In genomic region chr17:41666708-41667279, GRCh38 we compare ENCODE assay signal across 8 cellular contexts. TPM values are rescaled to one million over a fixed set of nuclear protein-coding genes. Genes with fewer than 3 reads are reported as not detected.
DNase-seq lines count a peak whose midpoint lies in the region; ATAC-seq, FAIRE-seq and TF ChIP-seq lines count a peak whose summit lies in the region.

No MANE protein-coding gene starts in this region.

- peak; percentile 43 for ATAC-seq in HG03378 (IDR thresholded peaks at IDR 0.05; ENCODE audit: unreplicated experiment)
- ATAC-seq in lung (ENCODE audit: insufficient read depth, low FRiP score): peak; percentile 56

- no peaks in the 10 kb centered on the region for H3K9me3 ChIP-seq in lung (ENCODE audit: control insufficient read depth in 2 of 2, insufficient read depth in 1 of 2, low read length in 1 of 2)

- no peaks in the 10 kb centered on the region for H3K36me3 ChIP-seq in lung (ENCODE audit: control insufficient read depth in 2 of 2, insufficient read depth in 2 of 2, low read length in 2 of 2)

- peak; percentile 85 for FAIRE-seq in GM18507 (lab: Jason Lieb, UNC)

- no peak overlapping the region for H3K4me3 ChIP-seq in lung

- no peaks in the 10 kb centered on the region for H3K27me3 ChIP-seq in lung (ENCODE audit: control insufficient read depth, insufficient read depth)

- peak; percentile 99 for TF ChIP-seq CTCF in lung (IDR thresholded peaks at IDR 0.05; ENCODE audit: control extremely low read depth, extremely low read depth)

- DNase-seq in 8988T: peak; percentile 55
- DNase-seq in GM18507 (ENCODE audit: extremely low spot score, insufficient read length, low read depth): no peak
- DNase-seq in NCI-H69 (lab: John Stamatoyannopoulos, UW): peak; percentile 88
- peak; percentile 93 to 96 for DNase-seq in activated CD4-positive, alpha-beta T cell treated with anti-CD3 and anti-CD28 coated beads, Interleukin-2, amount 50 U/mL, for 48 hours
- DNase-seq in ecto neural progenitor cell (ENCODE audit: low spot score): peak; percentile 93
- peak; percentile 85 for DNase-seq in lung (ENCODE audit: low spot score)
- peak; percentile 81 to 84 (median 82) for DNase-seq in stimulated activated CD4-positive, alpha-beta T cell treated with anti-CD3 and anti-CD28 coated beads, TNF-alpha, amount 100 ng/mL, for 48 hours (ENCODE audit: low read depth in 3 of 3)

- peaks cover 0 to 7% of the 10 kb centered on the region in 2 donors for H3K4me1 ChIP-seq in lung (ENCODE audit: control insufficient read depth in 2 of 2, insufficient read depth in 2 of 2, low read length in 2 of 2)

- peak overlapping the region in 1 of 2 donors; percentile 73 for H3K27ac ChIP-seq in lung (ENCODE audit: low read depth in 1 of 2, low read length in 1 of 2)

- 1% methylated on average over 23 of the region's 23 CpGs for WGBS in lung, 2 donors

RNA-seq across cellular contexts. Expression of gene EIF1, which starts 21.9 kb away (rescaled TPM):
- 100 to 1,000 TPM; 381 to 872 TPM for total RNA-seq in lung
- 100 to 1,000 TPM; 485 to 867 TPM for polyA plus RNA-seq in lung

RNA-seq across cellular contexts. Expression of gene KRT17, which starts 42.4 kb away (rescaled TPM):
- total RNA-seq in lung: 10 to 100 TPM; 39.8 to 45.4 TPM
- 10 to 100 TPM; 27.3 to 47.2 TPM for polyA plus RNA-seq in lung

RNA-seq across cellular contexts. Expression of gene GAST, which starts 45.3 kb away (rescaled TPM):
- not detected for total RNA-seq in lung
- not detected for polyA plus RNA-seq in lung

RNA-seq across cellular contexts. Expression of gene KRT16, which starts 54.2 kb away (rescaled TPM):
- under 1 TPM in 1 of 2 donors, not detected in 1; 0.28 TPM for total RNA-seq in lung
- under 1 TPM; 0.10 to 0.18 TPM for polyA plus RNA-seq in lung
